17 cellular contexts compared by ENCODE assay signal in the genomic region with DNA sequence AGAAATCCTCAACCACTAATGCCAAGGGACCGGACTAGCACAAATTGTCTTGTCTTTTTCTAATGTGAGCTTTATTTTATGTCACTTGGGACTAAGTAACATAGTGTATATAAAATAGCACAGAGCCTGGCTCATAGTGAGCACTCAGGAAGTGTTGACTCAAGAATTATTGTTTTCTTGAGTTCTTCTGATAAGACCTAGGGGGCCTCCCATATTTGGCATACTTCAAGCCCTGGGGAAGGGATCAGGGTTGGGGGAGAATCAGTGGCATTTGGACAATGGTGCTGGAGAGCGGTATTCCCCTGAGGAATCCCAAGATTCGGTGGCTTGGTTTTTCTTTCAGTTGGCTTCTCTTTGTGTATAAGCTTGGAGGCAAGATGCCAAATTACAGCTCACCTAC. TPM values are rescaled to one million over a fixed set of nuclear protein-coding genes. Genes with fewer than 3 reads are reported as not detected.
"Had no signal": no experiment of that assay in that cellular context is flagged by ENCODE, and none has a peak within 500 bp of the region (broad histone marks: within the 10 kb centered on the region; RNA-seq: fewer than 3 reads in every experiment).

No MANE protein-coding gene starts in this region.

- H3K4me3 Mint-ChIP-seq: activated naive CD8-positive, alpha-beta T cell treated with anti-CD3 and anti-CD28 coated beads for 36 hours had no signal

- H3K27ac ChIP-seq: cardiac muscle cell, gastrocnemius medialis, transverse colon had no signal

- H3K4me1 ChIP-seq: gastrocnemius medialis, transverse colon had no signal

- DNase-seq: activated effector memory CD4-positive, alpha-beta T cell treated with Interleukin-2 at 50 U/mL for 16 hours; activated naive CD8-positive, alpha-beta T cell treated with anti-CD3 and anti-CD28 coated beads for 36 hours; anterior cingulate cortex; effector CD4-positive, alpha-beta T cell; gastrocnemius medialis; heart right ventricle; mucosa of descending colon; naive thymus-derived CD8-positive, alpha-beta T cell; nucleus accumbens; right cardiac atrium; small intestine; T-helper 9 cell; transverse colon had no signal

- H3K27me3 Mint-ChIP-seq: activated naive CD8-positive, alpha-beta T cell treated with anti-CD3 and anti-CD28 coated beads for 36 hours; naive thymus-derived CD8-positive, alpha-beta T cell; progenitor cell of endocrine pancreas had no signal

- H3K4me3 ChIP-seq: cardiac muscle cell, gastrocnemius medialis, heart right ventricle, mucosa of descending colon, transverse colon had no signal

- H3K27me3 ChIP-seq: cardiac muscle cell, gastrocnemius medialis, transverse colon had no signal

- H3K36me3 ChIP-seq: cardiac muscle cell, gastrocnemius medialis, heart right ventricle, transverse colon had no signal

- H3K9me3 ChIP-seq: gastrocnemius medialis, heart right ventricle, mucosa of descending colon, transverse colon had no signal

- H3K27ac Mint-ChIP-seq: progenitor cell of endocrine pancreas had no signal

RNA-seq across cellular contexts. Expression of gene ZNF80, which starts 19.4 kb away (rescaled TPM):
- total RNA-seq: cardiac muscle cell, lung microvascular endothelial cell, progenitor cell of endocrine pancreas, right cardiac atrium, transverse colon had no signal
- polyA plus RNA-seq: cardiac muscle cell, heart right ventricle, right cardiac atrium had no signal

RNA-seq across cellular contexts. Expression of gene DRD3, which starts 39.2 kb away (rescaled TPM):
- total RNA-seq: activated CD8-positive, alpha-beta memory T cell treated with anti-CD3 and anti-CD28 coated beads for 36 hours; activated naive CD8-positive, alpha-beta T cell treated with anti-CD3 and anti-CD28 coated beads for 36 hours; gastrocnemius medialis; heart right ventricle; lung microvascular endothelial cell; mucosa of descending colon; progenitor cell of endocrine pancreas; right cardiac atrium; transverse colon had no signal
- polyA plus RNA-seq: cardiac muscle cell, heart right ventricle, right cardiac atrium, small intestine had no signal
